ENCODE assay signal across 13 cellular contexts in genomic region chr3:171044828-171045793, GRCh38. TPM values are rescaled to one million over a fixed set of nuclear protein-coding genes. Genes with fewer than 3 reads are reported as not detected.
DNase-seq lines count a peak whose midpoint lies in the region; ATAC-seq and TF ChIP-seq lines count a peak whose summit lies in the region.
"Had no signal": no experiment of that assay in that cellular context is flagged by ENCODE, and none has a peak within 500 bp of the region (broad histone marks: within the 10 kb centered on the region; RNA-seq: fewer than 3 reads in every experiment).

No MANE protein-coding gene starts in this region.

- H3K9ac ChIP-seq in SK-N-SH: no peak overlapping the region
- H3K9ac ChIP-seq: KMS-11 had no signal

- H3K4me1 ChIP-seq in SK-N-SH (ENCODE audit: control insufficient read depth in 1 of 2, insufficient read depth in 2 of 2, low read depth in 1 of 2, low read length in 1 of 2) (no peaks in the 10 kb centered on the region), thyroid gland (no peaks in the 10 kb centered on the region)

- TF ChIP-seq RAD21 in SK-N-SH (IDR thresholded peaks at IDR 0.05; ENCODE audit: low read length): no peak

- H2AFZ ChIP-seq in SK-N-SH (ENCODE audit: low read depth): no peak overlapping the region

- TF ChIP-seq EP300 in SK-N-SH (IDR thresholded peaks at IDR 0.05; ENCODE audit: borderline replicate concordance in 1 of 2, low read depth in 1 of 2, low read length in 1 of 2): no peak

- DNase-seq in EL (peak; percentile 79), SK-N-SH (no peak), fibroblast of villous mesenchyme (ENCODE audit: low read depth) (peak; percentile 95), renal cortical epithelial cell (ENCODE audit: low read depth) (peak; percentile 99), 8988T (no peak), NCI-H187 (lab: John Stamatoyannopoulos, UW) (no peak), thyroid gland (no peak)
- DNase-seq: activated CD4-positive, CD25-positive, alpha-beta regulatory T cell; hypothalamus; naive thymus-derived CD4-positive, alpha-beta T cell; SHP77 treated with DMSO at 0.1 percent for 48 hours had no signal

- H3K36me3 ChIP-seq in SK-N-SH (replicated peaks in 1 of 2; ENCODE audit: control insufficient read depth in 1 of 2, insufficient read depth in 2 of 2, low read length in 1 of 2): no peaks in the 10 kb centered on the region
- no peaks in the 10 kb centered on the region for H3K36me3 ChIP-seq in thyroid gland

- H3K9me2 ChIP-seq in SK-N-SH: no peaks in the 10 kb centered on the region

- no peaks in the 10 kb centered on the region for H3F3A ChIP-seq in SK-N-SH (replicated peaks; ENCODE audit: insufficient read depth)

- H3K27me3 ChIP-seq in SK-N-SH (ENCODE audit: insufficient read depth): no peaks in the 10 kb centered on the region
- H3K27me3 ChIP-seq in thyroid gland: no peaks in the 10 kb centered on the region

- TF ChIP-seq CTCF in SK-N-SH (IDR thresholded peaks at IDR 0.05) (no peak), fibroblast of villous mesenchyme (IDR thresholded peaks at IDR 0.05; ENCODE audit: insufficient read depth, low read depth, low read length) (no peak), thyroid gland (IDR thresholded peaks at IDR 0.05) (no peak)

- CTCF ChIA-PET in SK-N-SH (lab: Yijun Ruan, JAX): no interaction called here

- H3K4me2 ChIP-seq in SK-N-SH: no peak overlapping the region
- H3K4me2 ChIP-seq: KMS-11 had no signal

- H3K4me3 ChIP-seq in SK-N-SH (ENCODE audit: low read depth in 2 of 2, low read length in 1 of 2) (no peak overlapping the region), fibroblast of villous mesenchyme (ENCODE audit: low read depth, low read length) (no peak overlapping the region), thyroid gland (replicated peaks in 1 of 3) (no peak overlapping the region)

- H3K27ac ChIP-seq in SK-N-SH (ENCODE audit: low read depth in 2 of 2, low read length in 1 of 2): no peak overlapping the region
- H3K27ac ChIP-seq in thyroid gland: no peak overlapping the region
- H3K27ac ChIP-seq: KMS-11 had no signal

- TF ChIP-seq POLR2A in thyroid gland (IDR thresholded peaks at IDR 0.05): no peak

- 81% methylated on average over 14 of the region's 14 CpGs for WGBS in SK-N-SH (ENCODE audit: low lambda C conversion rate)
- WGBS in thyroid gland, 2 donors: 88 to 91% methylated on average over 14 of the region's 14 CpGs

- H4K20me1 ChIP-seq in SK-N-SH (ENCODE audit: insufficient read depth): no peaks in the 10 kb centered on the region

- H3K9me3 ChIP-seq in SK-N-SH: no peaks in the 10 kb centered on the region
- no peaks in the 10 kb centered on the region for H3K9me3 ChIP-seq in thyroid gland

- intact Hi-C loops in thyroid gland (cut with DNase I): loop anchor here (5.0 kb wide), 1 partner anchor 522 kb away; no protein-coding TSS in a partner anchor

- H3K79me2 ChIP-seq in SK-N-SH (ENCODE audit: insufficient read depth): no peaks in the 10 kb centered on the region

- POLR2A ChIA-PET in SK-N-SH (lab: Yijun Ruan, JAX): no interaction called here

- no peak for ATAC-seq in HG03159 (IDR thresholded peaks at IDR 0.05; ENCODE audit: unreplicated experiment)
- ATAC-seq: naive thymus-derived CD4-positive, alpha-beta T cell had no signal

TF ChIP-seq in SK-N-SH, 30 proteins besides CTCF, POLR2A, EP300 and RAD21:
- TF ChIP-seq TCF12 (IDR thresholded peaks at IDR 0.05) (0 out of 2 replicates have a peak, but pooled peaks have one; percentile 13), NRF1 (IDR thresholded peaks at IDR 0.05; ENCODE audit: low read depth, low read length) (no peak)

RNA-seq across cellular contexts. Expression of gene SLC2A2, which starts 18.6 kb away (rescaled TPM):
- 0.59 and 0.63 TPM in 2 replicates for polyA plus RNA-seq in SK-N-SH (2012; rRNA removed)
- polyA plus RNA-seq in SK-N-SH (2012; cell fraction: cytosol; rRNA removed): 0.66 and 1.1 TPM in 2 replicates
- polyA plus RNA-seq in SK-N-SH (2012; cell fraction: nucleus; rRNA removed): 0.31 and 0.74 TPM in 2 replicates
- total RNA-seq in fibroblast of villous mesenchyme: under 0.01 TPM in 1 of 2 replicates, not detected in the other
- 0.35 and 13.0 TPM in 2 replicates for total RNA-seq in renal cortical epithelial cell
- total RNA-seq in thyroid gland: not detected
- total RNA-seq: naive thymus-derived CD4-positive, alpha-beta T cell had no signal
- polyA plus RNA-seq: naive thymus-derived CD4-positive, alpha-beta T cell had no signal

Comparison
In these comparisons a context has a peak if more than half of its experiments do, and no peak if none do; other contexts are left out.
1. DNase-seq: peak in EL (single experiment), fibroblast of villous mesenchyme (single experiment) and renal cortical epithelial cell (single experiment); none in SK-N-SH (single experiment), 8988T (single experiment), NCI-H187 (0 of 2) and thyroid gland (0 of 2).